Comparison of ENCODE assay signal across 8 cellular contexts in genomic region chr4:112633477-112634235, GRCh38. TPM values are rescaled to one million over a fixed set of nuclear protein-coding genes. Genes with fewer than 3 reads are reported as not detected.
DNase-seq lines count a peak whose midpoint lies in the region; ATAC-seq, FAIRE-seq and TF ChIP-seq lines count a peak whose summit lies in the region.

No MANE protein-coding gene starts in this region.

- FAIRE-seq in GM12891 (lab: Jason Lieb, UNC), result peak; percentile 58

- H3K36me3 ChIP-seq in naive thymus-derived CD4-positive, alpha-beta T cell (ENCODE audit: control insufficient read depth in 2 of 3, insufficient read depth in 3 of 3, low read length in 3 of 3), result no peaks in the 10 kb centered on the region

- H3K27me3 Mint-ChIP-seq in naive thymus-derived CD4-positive, alpha-beta T cell, result no peaks in the 10 kb centered on the region

- H3K9me3 ChIP-seq in naive thymus-derived CD4-positive, alpha-beta T cell (ENCODE audit: control insufficient read depth in 2 of 3, low read length in 3 of 3), result no peaks in the 10 kb centered on the region

- H3K4me1 ChIP-seq in naive thymus-derived CD4-positive, alpha-beta T cell (ENCODE audit: control insufficient read depth in 2 of 2, insufficient read depth in 2 of 2, low read length in 2 of 2), result peaks cover 9 to 13% of the 10 kb centered on the region in 2 donors

- peaks cover 0 to 5% (median 0%) of the 10 kb centered on the region in 5 donors for H3K36me3 Mint-ChIP-seq in naive thymus-derived CD4-positive, alpha-beta T cell

- DNase-seq in AG10803 (ENCODE audit: low read depth) (peak; percentile 55), GM12891 (ENCODE audit: insufficient read length, low spot score) (no peak), NCI-H345 (lab: John Stamatoyannopoulos, UW) (peak; percentile 6), mesenteric fat pad (ENCODE audit: low spot score) (no peak)
- DNase-seq in central memory CD4-positive, alpha-beta T cell, result peak; percentile 14
- peak in 6 of 9 donors; percentile 14 to 41 (median 36) for DNase-seq in naive thymus-derived CD4-positive, alpha-beta T cell
- no peak for DNase-seq in activated CD4-positive, alpha-beta T cell treated with anti-CD3 and anti-CD28 coated beads for 4 hours
- DNase-seq in activated effector memory CD4-positive, alpha-beta T cell treated with anti-CD3 and anti-CD28 coated beads, Interleukin-2, amount 50 U/mL, for 16 hours, result no peak

- CTCF ChIA-PET in naive thymus-derived CD4-positive, alpha-beta T cell (lab: Charles Lee), result interaction anchor here (0.7 to 1.3 kb wide), 3 partner anchors 129 to 240 kb away, joined by 3 to 6 read pairs (median 4); no protein-coding TSS in a partner anchor

- no peaks in the 10 kb centered on the region for H3K27me3 ChIP-seq in naive thymus-derived CD4-positive, alpha-beta T cell (ENCODE audit: control insufficient read depth in 2 of 2, insufficient read depth in 2 of 2, low read length in 2 of 2)

- TF ChIP-seq CTCF in AG10803 (conservative IDR thresholded peaks at IDR 0.05; ENCODE audit: low read length), result peak; percentile 61

- intact Hi-C loops in naive thymus-derived CD4-positive, alpha-beta T cell (cut with micrococcal nuclease), result loop anchor here (1.0 to 10.0 kb wide), 6 partner anchors 129 to 529 kb away; no protein-coding TSS in a partner anchor

- no peak overlapping the region for H3K4me3 ChIP-seq in AG10803 (ENCODE audit: low read length)
- H3K4me3 ChIP-seq in naive thymus-derived CD4-positive, alpha-beta T cell (ENCODE audit: low read length), result no peak overlapping the region

- TF ChIP-seq POLR2A in GM12891 (IDR thresholded peaks at IDR 0.05; ENCODE audit: low read depth, low read length), result no peak

- peak overlapping the region; percentile 1 for H3K27ac ChIP-seq in naive thymus-derived CD4-positive, alpha-beta T cell (ENCODE audit: low read depth, low read length)

- POLR2A ChIA-PET in naive thymus-derived CD4-positive, alpha-beta T cell (lab: Charles Lee), result no interaction called here

- ATAC-seq in naive thymus-derived CD4-positive, alpha-beta T cell, result no peak

- H3K4me1 Mint-ChIP-seq in naive thymus-derived CD4-positive, alpha-beta T cell, result peaks cover 0 to 11% (median 3%) of the 10 kb centered on the region in 7 donors

- peak overlapping the region in 3 of 10 donors; percentile 5 to 21 (median 16) for H3K4me3 Mint-ChIP-seq in naive thymus-derived CD4-positive, alpha-beta T cell

- H3K9me3 Mint-ChIP-seq in naive thymus-derived CD4-positive, alpha-beta T cell, result no peaks in the 10 kb centered on the region

- peak overlapping the region in 3 of 9 donors; percentile 33 to 59 (median 58) for H3K27ac Mint-ChIP-seq in naive thymus-derived CD4-positive, alpha-beta T cell

TF ChIP-seq in GM12891, 5 proteins besides CTCF, POLR2A, EP300 and RAD21:
- TF ChIP-seq SPI1 (IDR thresholded peaks at IDR 0.05; ENCODE audit: low read depth, low read length), result peak; percentile 68
- TF ChIP-seq POU2F2 (IDR thresholded peaks at IDR 0.05; ENCODE audit: low read depth, low read length), result no peak

RNA-seq across cellular contexts. Expression of gene ZGRF1, which starts 3.1 kb away (rescaled TPM):
- polyA plus RNA-seq in GM12891 (2012; ENCODE audit: low read depth, missing spikeins), result 6.9 TPM
- 10 to 100 TPM in 4 of 5 experiments, 1 to 10 TPM in 1; 8.1 to 29.8 (median 10.5) TPM for total RNA-seq in naive thymus-derived CD4-positive, alpha-beta T cell
- polyA plus RNA-seq in naive thymus-derived CD4-positive, alpha-beta T cell, result 1 to 10 TPM; 1.4 to 2.0 TPM
- 2.2 TPM for total RNA-seq in mesenteric fat pad

RNA-seq across cellular contexts. Expression of gene LARP7, which starts 3.3 kb away (rescaled TPM):
- polyA plus RNA-seq in GM12891 (2012; ENCODE audit: low read depth, missing spikeins), result 47.4 TPM
- total RNA-seq in naive thymus-derived CD4-positive, alpha-beta T cell, result 10 to 100 TPM; 28.6 to 48.2 (median 47.7) TPM
- 10 to 100 TPM; 32.6 to 40.6 TPM for polyA plus RNA-seq in naive thymus-derived CD4-positive, alpha-beta T cell
- total RNA-seq in mesenteric fat pad, result 36.0 TPM

Comparison
In these comparisons a context has a peak if more than half of its experiments do, and no peak if none do; other contexts are left out.
1. DNase-seq: peak in AG10803 (single experiment), NCI-H345 (single experiment), central memory CD4-positive, alpha-beta T cell (single experiment) and naive thymus-derived CD4-positive, alpha-beta T cell (6 of 9); none in GM12891 (single experiment), mesenteric fat pad (single experiment), activated CD4-positive, alpha-beta T cell treated with anti-CD3 and anti-CD28 coated beads for 4 hours (0 of 2) and activated effector memory CD4-positive, alpha-beta T cell treated with anti-CD3 and anti-CD28 coated beads, Interleukin-2, amount 50 U/mL, for 16 hours (single experiment).